Comparison of ENCODE assay signal across 1 cellular context in genomic region chr11:63838150-63838681, GRCh38.
TF ChIP-seq lines count a peak whose summit lies in the region.

No MANE protein-coding gene starts in this region.

TF ChIP-seq in GM12878, 131 proteins besides CTCF, POLR2A, EP300 and RAD21 (continued from another document):
- TF ChIP-seq RAD51 (IDR thresholded peaks at IDR 0.05) = peak; percentile 86
